1 cellular context compared by ENCODE assay signal in the genomic region with DNA sequence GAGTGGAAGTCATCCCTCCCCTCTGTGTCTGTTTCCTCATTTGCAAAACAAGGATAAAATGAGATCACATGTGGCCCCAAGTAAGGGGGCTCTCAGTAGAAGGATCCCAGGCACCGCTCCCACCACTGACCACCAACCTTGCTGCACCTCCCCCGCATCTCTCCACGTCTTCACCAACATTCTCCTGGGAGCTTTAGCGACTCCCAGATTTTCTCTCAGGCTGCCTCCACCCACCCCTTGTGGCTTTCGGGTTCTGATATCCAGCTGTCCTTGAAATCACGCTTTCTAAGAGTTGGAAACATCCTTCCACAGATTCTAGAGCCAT.
TF ChIP-seq lines count a peak whose summit lies in the region.

No MANE protein-coding gene starts in this region.

TF ChIP-seq in H1, 55 proteins besides CTCF, POLR2A, EP300 and RAD21:
- TF ChIP-seq, protein P1, sequence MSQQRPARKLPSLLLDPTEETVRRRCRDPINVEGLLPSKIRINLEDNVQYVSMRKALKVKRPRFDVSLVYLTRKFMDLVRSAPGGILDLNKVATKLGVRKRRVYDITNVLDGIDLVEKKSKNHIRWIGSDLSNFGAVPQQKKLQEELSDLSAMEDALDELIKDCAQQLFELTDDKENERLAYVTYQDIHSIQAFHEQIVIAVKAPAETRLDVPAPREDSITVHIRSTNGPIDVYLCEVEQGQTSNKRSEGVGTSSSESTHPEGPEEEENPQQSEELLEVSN (IDR thresholded peaks at IDR 0.05) = no peak
- TF ChIP-seq RXRA (IDR thresholded peaks at IDR 0.05; ENCODE audit: insufficient read depth, low read depth, low read length) (no peak), SAP30 (IDR thresholded peaks at IDR 0.05; ENCODE audit: insufficient read depth, insufficient replicate concordance, low read length) (no peak), RBBP5 (IDR thresholded peaks at IDR 0.05; ENCODE audit: borderline replicate concordance, low read depth, low read length) (no peak), YY1 (IDR thresholded peaks at IDR 0.05; ENCODE audit: low read depth, low read length) (no peak)
